In the genomic region with DNA sequence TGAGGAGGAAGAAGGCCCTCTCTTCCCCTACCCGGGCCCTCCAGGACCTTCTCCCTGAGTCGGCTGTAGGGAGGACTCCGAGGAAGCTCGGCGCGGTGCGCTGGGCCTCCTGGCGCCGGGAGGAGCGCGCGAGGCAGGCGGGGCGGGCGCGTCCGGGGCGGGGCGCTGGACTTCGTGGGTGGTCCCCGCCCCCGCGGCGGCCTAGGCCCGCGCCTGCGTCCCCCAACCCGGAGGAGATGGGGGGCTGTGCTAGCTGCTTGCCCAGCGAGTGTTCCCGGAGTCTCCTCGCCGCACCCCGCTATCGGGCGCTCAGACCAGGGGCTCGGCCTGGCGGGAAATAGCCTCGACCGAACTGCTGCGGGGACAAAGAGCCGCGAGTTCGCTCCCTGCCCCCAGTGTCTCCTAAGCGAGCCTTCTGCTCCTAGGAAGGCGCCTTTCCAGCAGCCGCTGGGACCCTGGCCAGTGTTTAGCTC, we compare ENCODE assay signal across 1 cellular context.
TF ChIP-seq lines count a peak whose summit lies in the region.

No MANE protein-coding gene starts in this region.

TF ChIP-seq in H1, 55 proteins besides CTCF, POLR2A, EP300 and RAD21:
- TF ChIP-seq PHF8 (conservative IDR thresholded peaks at IDR 0.05; ENCODE audit: low read depth, low read length) = peak; percentile 78
- no peak for TF ChIP-seq HDAC6 (IDR thresholded peaks at IDR 0.05; ENCODE audit: low read depth, low read length)
- TF ChIP-seq CTBP2 (IDR thresholded peaks at IDR 0.05; ENCODE audit: borderline replicate concordance, insufficient read depth, insufficient read length, low read length) = no peak
- no peak for TF ChIP-seq GTF2F1 (IDR thresholded peaks at IDR 0.05; ENCODE audit: borderline replicate concordance, low read depth, low read length)
- no peak for TF ChIP-seq JUND (IDR thresholded peaks at IDR 0.05; ENCODE audit: low read length)
- TF ChIP-seq SP4 (IDR thresholded peaks at IDR 0.05; ENCODE audit: low read length) = no peak
- TF ChIP-seq SIN3A (conservative IDR thresholded peaks at IDR 0.05 in 1 of 2, IDR thresholded peaks at IDR 0.05 in 1 of 2; ENCODE audit: low read depth in 1 of 2, low read length in 2 of 2) = no peak; a peak in 1 of 4 replicates
- no peak for TF ChIP-seq ATF2 (IDR thresholded peaks at IDR 0.05; ENCODE audit: low read length)
- TF ChIP-seq KDM5A (IDR thresholded peaks at IDR 0.05; ENCODE audit: low read length) = no peak
- TF ChIP-seq CBX5 (IDR thresholded peaks at IDR 0.05; ENCODE audit: low read depth, low read length) = no peak
- no peak for TF ChIP-seq SP2 (IDR thresholded peaks at IDR 0.05; ENCODE audit: low read length)
- TF ChIP-seq TAF7 (optimal IDR thresholded peaks at IDR 0.05; ENCODE audit: borderline replicate concordance, low read depth, low read length) = no peak
- TF ChIP-seq, protein P1, sequence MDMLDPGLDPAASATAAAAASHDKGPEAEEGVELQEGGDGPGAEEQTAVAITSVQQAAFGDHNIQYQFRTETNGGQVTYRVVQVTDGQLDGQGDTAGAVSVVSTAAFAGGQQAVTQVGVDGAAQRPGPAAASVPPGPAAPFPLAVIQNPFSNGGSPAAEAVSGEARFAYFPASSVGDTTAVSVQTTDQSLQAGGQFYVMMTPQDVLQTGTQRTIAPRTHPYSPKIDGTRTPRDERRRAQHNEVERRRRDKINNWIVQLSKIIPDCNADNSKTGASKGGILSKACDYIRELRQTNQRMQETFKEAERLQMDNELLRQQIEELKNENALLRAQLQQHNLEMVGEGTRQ (IDR thresholded peaks at IDR 0.05; ENCODE audit: low read length) = no peak
- TF ChIP-seq FOSL1 (IDR thresholded peaks at IDR 0.05; ENCODE audit: insufficient read depth, low read depth, low read length) = no peak
- TF ChIP-seq BACH1 (IDR thresholded peaks at IDR 0.05; ENCODE audit: low read length) = no peak
- no peak for TF ChIP-seq CHD1 (IDR thresholded peaks at IDR 0.05; ENCODE audit: low read depth, low read length)
- peak; percentile 56 for TF ChIP-seq ASH2L (IDR thresholded peaks at IDR 0.05; ENCODE audit: low read length)
- TF ChIP-seq EZH2 (IDR thresholded peaks at IDR 0.05; ENCODE audit: low read depth, low read length, severe bottlenecking) = no peak
- 0 out of 2 replicates have a peak, but pooled peaks have one; percentile 5 for TF ChIP-seq TCF12 (IDR thresholded peaks at IDR 0.05; ENCODE audit: low read depth, low read length)
- no peak for TF ChIP-seq RXRA (IDR thresholded peaks at IDR 0.05; ENCODE audit: insufficient read depth, low read depth, low read length)
- TF ChIP-seq RNF2 (IDR thresholded peaks at IDR 0.05; ENCODE audit: borderline replicate concordance, low read depth, low read length, missing control alignments, poor library complexity, severe bottlenecking) = no peak
- TF ChIP-seq RFX5 (IDR thresholded peaks at IDR 0.05; ENCODE audit: borderline replicate concordance, low read depth, low read length) = no peak
- TF ChIP-seq CREB1 (IDR thresholded peaks at IDR 0.05) = no peak
- TF ChIP-seq KDM1A (IDR thresholded peaks at IDR 0.05; ENCODE audit: borderline replicate concordance, low read length) = 0 out of 2 replicates have a peak, but pooled peaks have one; percentile 11
- TF ChIP-seq YY1 (IDR thresholded peaks at IDR 0.05; ENCODE audit: low read depth, low read length) = no peak
- TF ChIP-seq, protein P2, sequence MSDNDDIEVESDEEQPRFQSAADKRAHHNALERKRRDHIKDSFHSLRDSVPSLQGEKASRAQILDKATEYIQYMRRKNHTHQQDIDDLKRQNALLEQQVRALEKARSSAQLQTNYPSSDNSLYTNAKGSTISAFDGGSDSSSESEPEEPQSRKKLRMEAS (IDR thresholded peaks at IDR 0.05) = peak; percentile 55
- peak; percentile 76 for TF ChIP-seq E2F6 (IDR thresholded peaks at IDR 0.05)
- no peak for TF ChIP-seq SIX5 (IDR thresholded peaks at IDR 0.05; ENCODE audit: low read depth, low read length)
- TF ChIP-seq TAF1 (IDR thresholded peaks at IDR 0.05; ENCODE audit: low read depth, low read length) = peak; percentile 77; the same call in 1 of the 2 replicates
- TF ChIP-seq, protein P3, sequence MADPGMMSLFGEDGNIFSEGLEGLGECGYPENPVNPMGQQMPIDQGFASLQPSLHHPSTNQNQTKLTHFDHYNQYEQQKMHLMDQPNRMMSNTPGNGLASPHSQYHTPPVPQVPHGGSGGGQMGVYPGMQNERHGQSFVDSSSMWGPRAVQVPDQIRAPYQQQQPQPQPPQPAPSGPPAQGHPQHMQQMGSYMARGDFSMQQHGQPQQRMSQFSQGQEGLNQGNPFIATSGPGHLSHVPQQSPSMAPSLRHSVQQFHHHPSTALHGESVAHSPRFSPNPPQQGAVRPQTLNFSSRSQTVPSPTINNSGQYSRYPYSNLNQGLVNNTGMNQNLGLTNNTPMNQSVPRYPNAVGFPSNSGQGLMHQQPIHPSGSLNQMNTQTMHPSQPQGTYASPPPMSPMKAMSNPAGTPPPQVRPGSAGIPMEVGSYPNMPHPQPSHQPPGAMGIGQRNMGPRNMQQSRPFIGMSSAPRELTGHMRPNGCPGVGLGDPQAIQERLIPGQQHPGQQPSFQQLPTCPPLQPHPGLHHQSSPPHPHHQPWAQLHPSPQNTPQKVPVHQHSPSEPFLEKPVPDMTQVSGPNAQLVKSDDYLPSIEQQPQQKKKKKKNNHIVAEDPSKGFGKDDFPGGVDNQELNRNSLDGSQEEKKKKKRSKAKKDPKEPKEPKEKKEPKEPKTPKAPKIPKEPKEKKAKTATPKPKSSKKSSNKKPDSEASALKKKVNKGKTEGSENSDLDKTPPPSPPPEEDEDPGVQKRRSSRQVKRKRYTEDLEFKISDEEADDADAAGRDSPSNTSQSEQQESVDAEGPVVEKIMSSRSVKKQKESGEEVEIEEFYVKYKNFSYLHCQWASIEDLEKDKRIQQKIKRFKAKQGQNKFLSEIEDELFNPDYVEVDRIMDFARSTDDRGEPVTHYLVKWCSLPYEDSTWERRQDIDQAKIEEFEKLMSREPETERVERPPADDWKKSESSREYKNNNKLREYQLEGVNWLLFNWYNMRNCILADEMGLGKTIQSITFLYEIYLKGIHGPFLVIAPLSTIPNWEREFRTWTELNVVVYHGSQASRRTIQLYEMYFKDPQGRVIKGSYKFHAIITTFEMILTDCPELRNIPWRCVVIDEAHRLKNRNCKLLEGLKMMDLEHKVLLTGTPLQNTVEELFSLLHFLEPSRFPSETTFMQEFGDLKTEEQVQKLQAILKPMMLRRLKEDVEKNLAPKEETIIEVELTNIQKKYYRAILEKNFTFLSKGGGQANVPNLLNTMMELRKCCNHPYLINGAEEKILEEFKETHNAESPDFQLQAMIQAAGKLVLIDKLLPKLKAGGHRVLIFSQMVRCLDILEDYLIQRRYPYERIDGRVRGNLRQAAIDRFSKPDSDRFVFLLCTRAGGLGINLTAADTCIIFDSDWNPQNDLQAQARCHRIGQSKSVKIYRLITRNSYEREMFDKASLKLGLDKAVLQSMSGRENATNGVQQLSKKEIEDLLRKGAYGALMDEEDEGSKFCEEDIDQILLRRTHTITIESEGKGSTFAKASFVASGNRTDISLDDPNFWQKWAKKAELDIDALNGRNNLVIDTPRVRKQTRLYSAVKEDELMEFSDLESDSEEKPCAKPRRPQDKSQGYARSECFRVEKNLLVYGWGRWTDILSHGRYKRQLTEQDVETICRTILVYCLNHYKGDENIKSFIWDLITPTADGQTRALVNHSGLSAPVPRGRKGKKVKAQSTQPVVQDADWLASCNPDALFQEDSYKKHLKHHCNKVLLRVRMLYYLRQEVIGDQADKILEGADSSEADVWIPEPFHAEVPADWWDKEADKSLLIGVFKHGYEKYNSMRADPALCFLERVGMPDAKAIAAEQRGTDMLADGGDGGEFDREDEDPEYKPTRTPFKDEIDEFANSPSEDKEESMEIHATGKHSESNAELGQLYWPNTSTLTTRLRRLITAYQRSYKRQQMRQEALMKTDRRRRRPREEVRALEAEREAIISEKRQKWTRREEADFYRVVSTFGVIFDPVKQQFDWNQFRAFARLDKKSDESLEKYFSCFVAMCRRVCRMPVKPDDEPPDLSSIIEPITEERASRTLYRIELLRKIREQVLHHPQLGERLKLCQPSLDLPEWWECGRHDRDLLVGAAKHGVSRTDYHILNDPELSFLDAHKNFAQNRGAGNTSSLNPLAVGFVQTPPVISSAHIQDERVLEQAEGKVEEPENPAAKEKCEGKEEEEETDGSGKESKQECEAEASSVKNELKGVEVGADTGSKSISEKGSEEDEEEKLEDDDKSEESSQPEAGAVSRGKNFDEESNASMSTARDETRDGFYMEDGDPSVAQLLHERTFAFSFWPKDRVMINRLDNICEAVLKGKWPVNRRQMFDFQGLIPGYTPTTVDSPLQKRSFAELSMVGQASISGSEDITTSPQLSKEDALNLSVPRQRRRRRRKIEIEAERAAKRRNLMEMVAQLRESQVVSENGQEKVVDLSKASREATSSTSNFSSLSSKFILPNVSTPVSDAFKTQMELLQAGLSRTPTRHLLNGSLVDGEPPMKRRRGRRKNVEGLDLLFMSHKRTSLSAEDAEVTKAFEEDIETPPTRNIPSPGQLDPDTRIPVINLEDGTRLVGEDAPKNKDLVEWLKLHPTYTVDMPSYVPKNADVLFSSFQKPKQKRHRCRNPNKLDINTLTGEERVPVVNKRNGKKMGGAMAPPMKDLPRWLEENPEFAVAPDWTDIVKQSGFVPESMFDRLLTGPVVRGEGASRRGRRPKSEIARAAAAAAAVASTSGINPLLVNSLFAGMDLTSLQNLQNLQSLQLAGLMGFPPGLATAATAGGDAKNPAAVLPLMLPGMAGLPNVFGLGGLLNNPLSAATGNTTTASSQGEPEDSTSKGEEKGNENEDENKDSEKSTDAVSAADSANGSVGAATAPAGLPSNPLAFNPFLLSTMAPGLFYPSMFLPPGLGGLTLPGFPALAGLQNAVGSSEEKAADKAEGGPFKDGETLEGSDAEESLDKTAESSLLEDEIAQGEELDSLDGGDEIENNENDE (IDR thresholded peaks at IDR 0.05; ENCODE audit: insufficient replicate concordance, low read length) = no peak
- peak; percentile 65 for TF ChIP-seq TBP (IDR thresholded peaks at IDR 0.05; ENCODE audit: low read depth, low read length)
- TF ChIP-seq TEAD4 (IDR thresholded peaks at IDR 0.05; ENCODE audit: low read depth, low read length) = no peak
- no peak for TF ChIP-seq ATF3 (IDR thresholded peaks at IDR 0.05; ENCODE audit: insufficient read depth, low read depth, low read length)
- TF ChIP-seq HDAC2 (IDR thresholded peaks at IDR 0.05; ENCODE audit: borderline replicate concordance in 1 of 2, low read depth in 2 of 2, low read length in 2 of 2) = no peak
- no peak for TF ChIP-seq KDM4A (IDR thresholded peaks at IDR 0.05; ENCODE audit: low read depth, low read length, severe bottlenecking)
- TF ChIP-seq BCL11A (IDR thresholded peaks at IDR 0.05; ENCODE audit: low read depth in 2 of 2, low read length in 2 of 2) = no peak
- peak; percentile 52; the same call in 1 of the 2 replicates for TF ChIP-seq RBBP5 (IDR thresholded peaks at IDR 0.05; ENCODE audit: borderline replicate concordance, low read depth, low read length)
- TF ChIP-seq POU5F1 (IDR thresholded peaks at IDR 0.05; ENCODE audit: low read depth, low read length) = no peak
- no peak for TF ChIP-seq CHD2 (IDR thresholded peaks at IDR 0.05; ENCODE audit: low read length)
- TF ChIP-seq SRF (IDR thresholded peaks at IDR 0.05; ENCODE audit: low read depth, low read length) = no peak
- TF ChIP-seq NRF1 (IDR thresholded peaks at IDR 0.05; ENCODE audit: low read depth, low read length) = peak; percentile 35; the same call in 1 of the 2 replicates
- no peak for TF ChIP-seq MAFK (IDR thresholded peaks at IDR 0.05; ENCODE audit: low read depth, low read length)
- TF ChIP-seq POLR2AphosphoS5 (IDR thresholded peaks at IDR 0.05; ENCODE audit: low read depth, low read length) = peak; percentile 16; the same call in 1 of the 2 replicates
- TF ChIP-seq SP1 (IDR thresholded peaks at IDR 0.05; ENCODE audit: low read depth, low read length) = no peak
- no peak for TF ChIP-seq SAP30 (IDR thresholded peaks at IDR 0.05; ENCODE audit: insufficient read depth, insufficient replicate concordance, low read length)
- no peak for TF ChIP-seq CEBPB (IDR thresholded peaks at IDR 0.05; ENCODE audit: low read depth, low read length)
- no peak for TF ChIP-seq BRCA1 (IDR thresholded peaks at IDR 0.05; ENCODE audit: low read depth, low read length)
- no peak for TF ChIP-seq GABPA (IDR thresholded peaks at IDR 0.05; ENCODE audit: borderline replicate concordance, insufficient read depth, low read length)
- TF ChIP-seq EGR1 (IDR thresholded peaks at IDR 0.05; ENCODE audit: borderline replicate concordance, low read depth, low read length) = peak; percentile 91
- TF ChIP-seq SIRT6 (IDR thresholded peaks at IDR 0.05; ENCODE audit: low read length) = no peak
- TF ChIP-seq CBX8 (IDR thresholded peaks at IDR 0.05; ENCODE audit: borderline replicate concordance, low read depth, low read length) = no peak
- no peak for TF ChIP-seq ZNF274 (IDR thresholded peaks at IDR 0.05; ENCODE audit: borderline replicate concordance, extremely low read depth, low read length)
- TF ChIP-seq NANOG (IDR thresholded peaks at IDR 0.05; ENCODE audit: insufficient read depth, low read depth, low read length, poor library complexity, severe bottlenecking) = no peak
- TF ChIP-seq SUZ12 (IDR thresholded peaks at IDR 0.05; ENCODE audit: low read length) = no peak
- no peak for TF ChIP-seq JUN (IDR thresholded peaks at IDR 0.05; ENCODE audit: low read depth, low read length)
